In genomic region chr16:66515543-66516171, GRCh38 we compare ENCODE assay signal across 8 cellular contexts. TPM values are rescaled to one million over a fixed set of nuclear protein-coding genes. Genes with fewer than 3 reads are reported as not detected.
DNase-seq lines count a peak whose midpoint lies in the region; ATAC-seq and TF ChIP-seq lines count a peak whose summit lies in the region.

No MANE protein-coding gene starts in this region.

- no peaks in the 10 kb centered on the region for H3K9me3 ChIP-seq in breast epithelium

- H3K27ac ChIP-seq in breast epithelium: peak overlapping the region; percentile 95 to 99

- no peak for TF ChIP-seq POLR2A in breast epithelium (IDR thresholded peaks at IDR 0.05)

- no peak for ATAC-seq in GM21360 (IDR thresholded peaks at IDR 0.05; ENCODE audit: unreplicated experiment)
- no peak for ATAC-seq in GM19351 (IDR thresholded peaks at IDR 0.05; ENCODE audit: unreplicated experiment)

- DNase-seq in ELR (ENCODE audit: low read depth) (peak; percentile 70), NAMALWA (ENCODE audit: low spot score) (peak; percentile 47), breast epithelium (ENCODE audit: low spot score in 2 of 2) (no peak), mesenteric fat pad (ENCODE audit: low spot score) (peak; percentile 87), NCI-H1092 (lab: John Stamatoyannopoulos, UW) (no peak), T-helper 9 cell (no peak)

- no peak overlapping the region for H3K4me3 ChIP-seq in breast epithelium

- H3K36me3 ChIP-seq in breast epithelium: no peaks in the 10 kb centered on the region

- H3K4me1 ChIP-seq in breast epithelium: peaks cover 30 to 47% of the 10 kb centered on the region in 2 donors

- intact Hi-C loops in breast epithelium (cut with DNase I; ENCODE audit: low total_unique reads): no loop called here

- H3K27me3 ChIP-seq in breast epithelium: no peaks in the 10 kb centered on the region

- peak in 1 of 3 donors; percentile 13 for TF ChIP-seq CTCF in breast epithelium (IDR thresholded peaks at IDR 0.05)

RNA-seq across cellular contexts. Expression of gene TK2, which starts 34.3 kb away (rescaled TPM):
- total RNA-seq in breast epithelium: 10 to 100 TPM; 33.1 to 98.4 (median 40.4) TPM
- 58.3 TPM for total RNA-seq in mesenteric fat pad

RNA-seq across cellular contexts. Expression of gene CKLF, which starts 36.7 kb away (rescaled TPM):
- 10 to 100 TPM; 36.6 to 62.6 (median 44.9) TPM for total RNA-seq in breast epithelium
- 41.6 TPM for total RNA-seq in mesenteric fat pad

RNA-seq across cellular contexts. Expression of gene CMTM1, which starts 50.6 kb away (rescaled TPM):
- total RNA-seq in breast epithelium (1 to 10 TPM; 1.6 to 2.9 (median 1.9) TPM), mesenteric fat pad (6.4 TPM)

Comparison
In these comparisons a context has a peak if more than half of its experiments do, and no peak if none do; other contexts are left out.
1. DNase-seq: peak in ELR (single experiment), NAMALWA (single experiment) and mesenteric fat pad (single experiment); none in breast epithelium (0 of 2), NCI-H1092 (single experiment) and T-helper 9 cell (single experiment).